Comparison of ENCODE assay signal across 8 cellular contexts in the genomic region with DNA sequence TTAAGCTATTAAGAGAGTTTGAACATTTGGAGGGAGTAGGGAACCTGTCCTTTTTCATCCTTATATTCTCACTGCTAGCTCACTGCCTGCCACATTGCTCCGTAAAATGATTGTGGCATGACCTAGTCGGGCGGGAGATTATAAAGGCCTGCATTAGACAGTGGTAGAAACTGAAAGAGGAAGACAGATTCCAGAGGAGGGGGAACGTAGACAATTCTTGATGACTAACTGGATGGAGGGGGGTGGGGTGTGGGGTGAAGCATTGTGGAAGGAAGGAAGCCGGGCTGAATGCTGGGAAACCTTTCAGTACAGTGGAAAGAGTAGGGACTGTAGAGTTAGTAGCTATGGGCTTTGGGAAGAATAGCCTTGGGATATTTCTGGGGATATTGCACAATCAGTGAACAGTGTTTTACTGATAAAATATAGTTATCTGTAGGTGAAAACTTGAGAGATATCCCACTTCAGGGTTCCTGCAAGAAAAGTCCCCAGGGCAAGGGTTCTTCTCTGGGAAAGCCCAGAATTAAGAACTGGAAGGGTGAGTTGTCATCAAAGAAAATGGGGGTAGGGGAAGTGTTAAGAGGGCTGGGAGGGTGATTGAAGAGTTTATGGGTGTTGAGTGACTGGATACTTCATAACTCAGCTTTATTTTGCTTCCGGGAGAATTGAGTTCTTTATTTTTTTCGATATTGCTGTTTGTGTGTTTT.
DNase-seq lines count a peak whose midpoint lies in the region; TF ChIP-seq lines count a peak whose summit lies in the region.

No MANE protein-coding gene starts in this region.

- H3K9me3 ChIP-seq in ES-I3 (ENCODE audit: control insufficient read depth, insufficient read depth, low read length) = no peaks in the 10 kb centered on the region
- H3K9me3 ChIP-seq in tibial artery = no peaks in the 10 kb centered on the region

- peaks cover 25% of the 10 kb centered on the region for H3K4me1 ChIP-seq in ES-I3 (ENCODE audit: insufficient read depth, low read length)
- H3K4me1 ChIP-seq in tibial artery = peaks cover 0 to 58% (median 41%) of the 10 kb centered on the region in 4 donors

- peak overlapping the region; percentile 93 to 98 (median 96) for H3K27ac Mint-ChIP-seq in nephron

- H3K36me3 ChIP-seq in ES-I3 (ENCODE audit: insufficient read depth, low read length) (no peaks in the 10 kb centered on the region), tibial artery (peaks cover 0 to 11% (median 0%) of the 10 kb centered on the region in 3 donors)

- H3K9ac ChIP-seq in ES-I3 (ENCODE audit: low read depth, low read length) = peak overlapping the region; percentile 45; the same call in 1 of the 2 replicates

- H3K4me3 ChIP-seq in tibial artery = peak overlapping the region; percentile 77 to 95

- H3K27me3 Mint-ChIP-seq in nephron (ENCODE audit: low read depth) = no peaks in the 10 kb centered on the region

- TF ChIP-seq CTCF in nephron (IDR thresholded peaks at IDR 0.05; ENCODE audit: unreplicated experiment in 3 of 3) (no peak), tibial artery (IDR thresholded peaks at IDR 0.05) (no peak), GM10266 (IDR thresholded peaks at IDR 0.05; ENCODE audit: control insufficient read depth, insufficient read depth, low read depth, missing control alignments) (no peak)

- peak overlapping the region; percentile 90 to 98 (median 96) for H3K4me3 Mint-ChIP-seq in nephron

- intact Hi-C loops in tibial artery (cut with DNase I; ENCODE audit: low total_unique reads) = loop anchor here (5.0 kb wide), 1 partner anchor 48 kb away; no protein-coding TSS in a partner anchor

- H3K36me3 Mint-ChIP-seq in nephron (ENCODE audit: low read depth) = peaks cover 12% of the 10 kb centered on the region

- no peaks in the 10 kb centered on the region for H3K9me3 Mint-ChIP-seq in nephron

- H3K27me3 ChIP-seq in tibial artery = no peaks in the 10 kb centered on the region

- peaks cover 52% of the 10 kb centered on the region for H3K4me1 Mint-ChIP-seq in nephron

- DNase-seq in NOMO-1 treated with dmso at 0.1 percent for 144 hours (lab: John Stamatoyannopoulos, UW; ENCODE audit: unreplicated experiment) (peak; percentile 85), fibroblast of peridontal ligament (ENCODE audit: extremely low read depth) (peak; percentile 91), tibial artery (peak; percentile 86 to 88), GM10266 (ENCODE audit: extremely low spot score) (no peak), cerebellar cortex (ENCODE audit: low spot score) (no peak)
- peak; percentile 61 to 63 for DNase-seq in activated T-cell treated with anti-CD3 and anti-CD28 coated beads, Interleukin-2, amount 50 U/mL, for 48 hours

- peak overlapping the region; percentile 97 to 99 for H3K27ac ChIP-seq in tibial artery

Comparison
In these comparisons a context has a peak if more than half of its experiments do, and no peak if none do; other contexts are left out.
1. DNase-seq: peak in NOMO-1 treated with dmso at 0.1 percent for 144 hours (single experiment), activated T-cell treated with anti-CD3 and anti-CD28 coated beads, Interleukin-2, amount 50 U/mL, for 48 hours (2 of 2), fibroblast of peridontal ligament (single experiment) and tibial artery (2 of 2); none in GM10266 (single experiment) and cerebellar cortex (single experiment).